In genomic region chr20:32809907-32810306, GRCh38 we compare ENCODE assay signal across 8 cellular contexts. TPM values are rescaled to one million over a fixed set of nuclear protein-coding genes. Genes with fewer than 3 reads are reported as not detected.
"Had no signal": no experiment of that assay in that cellular context is flagged by ENCODE, and none has a peak within 500 bp of the region (broad histone marks: within the 10 kb centered on the region; RNA-seq: fewer than 3 reads in every experiment).

No MANE protein-coding gene starts in this region.

- ATAC-seq: HCT116, HepG2 had no signal

- FAIRE-seq: HepG2, HTR-8/SVneo had no signal

- H3K9me3 ChIP-seq: HAP-1 had no signal

- DNase-seq: GOT3, H7, KG1 had no signal

- H3K4me3 ChIP-seq: HAP-1 had no signal

RNA-seq across cellular contexts. Expression of gene DNMT3B, which starts 47.7 kb away (rescaled TPM):
- polyA plus RNA-seq: IgD-negative memory B cell had no signal

RNA-seq across cellular contexts. Expression of gene EFCAB8, which starts 48.8 kb away (rescaled TPM):
- polyA plus RNA-seq: IgD-negative memory B cell had no signal
